In the genomic region with DNA sequence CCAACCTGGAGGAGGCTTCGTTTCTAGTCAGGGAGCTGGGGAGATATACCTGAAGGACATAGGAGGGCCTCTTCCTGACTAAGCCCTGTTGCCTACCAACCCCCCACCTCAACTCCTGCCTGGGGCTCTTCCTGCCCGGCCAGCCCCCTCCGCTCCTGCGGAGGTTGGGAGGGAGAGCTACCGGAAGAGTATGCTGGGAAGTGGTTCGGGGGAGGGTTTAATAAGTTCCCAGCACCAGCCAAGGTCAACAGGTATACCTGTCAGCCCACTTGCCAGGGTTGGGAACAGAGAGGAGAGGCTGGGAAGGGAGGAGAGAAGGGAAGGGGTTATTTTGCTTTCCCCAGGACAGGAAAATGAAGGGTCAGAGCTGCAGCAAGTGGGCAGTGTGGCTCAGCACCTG, we compare ENCODE assay signal across 1 cellular context.
TF ChIP-seq lines count a peak whose summit lies in the region.

No MANE protein-coding gene starts in this region.

TF ChIP-seq in H1, 55 proteins besides CTCF, POLR2A, EP300 and RAD21:
- TF ChIP-seq ASH2L (IDR thresholded peaks at IDR 0.05; ENCODE audit: low read length): peak; percentile 11
- peak; percentile 16; the same call in 1 of the 2 replicates for TF ChIP-seq GABPA (IDR thresholded peaks at IDR 0.05; ENCODE audit: borderline replicate concordance, insufficient read depth, low read length)
- TF ChIP-seq, protein P1, sequence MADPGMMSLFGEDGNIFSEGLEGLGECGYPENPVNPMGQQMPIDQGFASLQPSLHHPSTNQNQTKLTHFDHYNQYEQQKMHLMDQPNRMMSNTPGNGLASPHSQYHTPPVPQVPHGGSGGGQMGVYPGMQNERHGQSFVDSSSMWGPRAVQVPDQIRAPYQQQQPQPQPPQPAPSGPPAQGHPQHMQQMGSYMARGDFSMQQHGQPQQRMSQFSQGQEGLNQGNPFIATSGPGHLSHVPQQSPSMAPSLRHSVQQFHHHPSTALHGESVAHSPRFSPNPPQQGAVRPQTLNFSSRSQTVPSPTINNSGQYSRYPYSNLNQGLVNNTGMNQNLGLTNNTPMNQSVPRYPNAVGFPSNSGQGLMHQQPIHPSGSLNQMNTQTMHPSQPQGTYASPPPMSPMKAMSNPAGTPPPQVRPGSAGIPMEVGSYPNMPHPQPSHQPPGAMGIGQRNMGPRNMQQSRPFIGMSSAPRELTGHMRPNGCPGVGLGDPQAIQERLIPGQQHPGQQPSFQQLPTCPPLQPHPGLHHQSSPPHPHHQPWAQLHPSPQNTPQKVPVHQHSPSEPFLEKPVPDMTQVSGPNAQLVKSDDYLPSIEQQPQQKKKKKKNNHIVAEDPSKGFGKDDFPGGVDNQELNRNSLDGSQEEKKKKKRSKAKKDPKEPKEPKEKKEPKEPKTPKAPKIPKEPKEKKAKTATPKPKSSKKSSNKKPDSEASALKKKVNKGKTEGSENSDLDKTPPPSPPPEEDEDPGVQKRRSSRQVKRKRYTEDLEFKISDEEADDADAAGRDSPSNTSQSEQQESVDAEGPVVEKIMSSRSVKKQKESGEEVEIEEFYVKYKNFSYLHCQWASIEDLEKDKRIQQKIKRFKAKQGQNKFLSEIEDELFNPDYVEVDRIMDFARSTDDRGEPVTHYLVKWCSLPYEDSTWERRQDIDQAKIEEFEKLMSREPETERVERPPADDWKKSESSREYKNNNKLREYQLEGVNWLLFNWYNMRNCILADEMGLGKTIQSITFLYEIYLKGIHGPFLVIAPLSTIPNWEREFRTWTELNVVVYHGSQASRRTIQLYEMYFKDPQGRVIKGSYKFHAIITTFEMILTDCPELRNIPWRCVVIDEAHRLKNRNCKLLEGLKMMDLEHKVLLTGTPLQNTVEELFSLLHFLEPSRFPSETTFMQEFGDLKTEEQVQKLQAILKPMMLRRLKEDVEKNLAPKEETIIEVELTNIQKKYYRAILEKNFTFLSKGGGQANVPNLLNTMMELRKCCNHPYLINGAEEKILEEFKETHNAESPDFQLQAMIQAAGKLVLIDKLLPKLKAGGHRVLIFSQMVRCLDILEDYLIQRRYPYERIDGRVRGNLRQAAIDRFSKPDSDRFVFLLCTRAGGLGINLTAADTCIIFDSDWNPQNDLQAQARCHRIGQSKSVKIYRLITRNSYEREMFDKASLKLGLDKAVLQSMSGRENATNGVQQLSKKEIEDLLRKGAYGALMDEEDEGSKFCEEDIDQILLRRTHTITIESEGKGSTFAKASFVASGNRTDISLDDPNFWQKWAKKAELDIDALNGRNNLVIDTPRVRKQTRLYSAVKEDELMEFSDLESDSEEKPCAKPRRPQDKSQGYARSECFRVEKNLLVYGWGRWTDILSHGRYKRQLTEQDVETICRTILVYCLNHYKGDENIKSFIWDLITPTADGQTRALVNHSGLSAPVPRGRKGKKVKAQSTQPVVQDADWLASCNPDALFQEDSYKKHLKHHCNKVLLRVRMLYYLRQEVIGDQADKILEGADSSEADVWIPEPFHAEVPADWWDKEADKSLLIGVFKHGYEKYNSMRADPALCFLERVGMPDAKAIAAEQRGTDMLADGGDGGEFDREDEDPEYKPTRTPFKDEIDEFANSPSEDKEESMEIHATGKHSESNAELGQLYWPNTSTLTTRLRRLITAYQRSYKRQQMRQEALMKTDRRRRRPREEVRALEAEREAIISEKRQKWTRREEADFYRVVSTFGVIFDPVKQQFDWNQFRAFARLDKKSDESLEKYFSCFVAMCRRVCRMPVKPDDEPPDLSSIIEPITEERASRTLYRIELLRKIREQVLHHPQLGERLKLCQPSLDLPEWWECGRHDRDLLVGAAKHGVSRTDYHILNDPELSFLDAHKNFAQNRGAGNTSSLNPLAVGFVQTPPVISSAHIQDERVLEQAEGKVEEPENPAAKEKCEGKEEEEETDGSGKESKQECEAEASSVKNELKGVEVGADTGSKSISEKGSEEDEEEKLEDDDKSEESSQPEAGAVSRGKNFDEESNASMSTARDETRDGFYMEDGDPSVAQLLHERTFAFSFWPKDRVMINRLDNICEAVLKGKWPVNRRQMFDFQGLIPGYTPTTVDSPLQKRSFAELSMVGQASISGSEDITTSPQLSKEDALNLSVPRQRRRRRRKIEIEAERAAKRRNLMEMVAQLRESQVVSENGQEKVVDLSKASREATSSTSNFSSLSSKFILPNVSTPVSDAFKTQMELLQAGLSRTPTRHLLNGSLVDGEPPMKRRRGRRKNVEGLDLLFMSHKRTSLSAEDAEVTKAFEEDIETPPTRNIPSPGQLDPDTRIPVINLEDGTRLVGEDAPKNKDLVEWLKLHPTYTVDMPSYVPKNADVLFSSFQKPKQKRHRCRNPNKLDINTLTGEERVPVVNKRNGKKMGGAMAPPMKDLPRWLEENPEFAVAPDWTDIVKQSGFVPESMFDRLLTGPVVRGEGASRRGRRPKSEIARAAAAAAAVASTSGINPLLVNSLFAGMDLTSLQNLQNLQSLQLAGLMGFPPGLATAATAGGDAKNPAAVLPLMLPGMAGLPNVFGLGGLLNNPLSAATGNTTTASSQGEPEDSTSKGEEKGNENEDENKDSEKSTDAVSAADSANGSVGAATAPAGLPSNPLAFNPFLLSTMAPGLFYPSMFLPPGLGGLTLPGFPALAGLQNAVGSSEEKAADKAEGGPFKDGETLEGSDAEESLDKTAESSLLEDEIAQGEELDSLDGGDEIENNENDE (IDR thresholded peaks at IDR 0.05; ENCODE audit: insufficient replicate concordance, low read length): no peak
- TF ChIP-seq, protein P2, sequence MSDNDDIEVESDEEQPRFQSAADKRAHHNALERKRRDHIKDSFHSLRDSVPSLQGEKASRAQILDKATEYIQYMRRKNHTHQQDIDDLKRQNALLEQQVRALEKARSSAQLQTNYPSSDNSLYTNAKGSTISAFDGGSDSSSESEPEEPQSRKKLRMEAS (IDR thresholded peaks at IDR 0.05): no peak
- TF ChIP-seq TAF1 (IDR thresholded peaks at IDR 0.05; ENCODE audit: low read depth, low read length): 0 out of 2 replicates have a peak, but pooled peaks have one; percentile 9
- no peak for TF ChIP-seq KDM4A (IDR thresholded peaks at IDR 0.05; ENCODE audit: low read depth, low read length, severe bottlenecking)
